10 cellular contexts compared by ENCODE assay signal in the genomic region with DNA sequence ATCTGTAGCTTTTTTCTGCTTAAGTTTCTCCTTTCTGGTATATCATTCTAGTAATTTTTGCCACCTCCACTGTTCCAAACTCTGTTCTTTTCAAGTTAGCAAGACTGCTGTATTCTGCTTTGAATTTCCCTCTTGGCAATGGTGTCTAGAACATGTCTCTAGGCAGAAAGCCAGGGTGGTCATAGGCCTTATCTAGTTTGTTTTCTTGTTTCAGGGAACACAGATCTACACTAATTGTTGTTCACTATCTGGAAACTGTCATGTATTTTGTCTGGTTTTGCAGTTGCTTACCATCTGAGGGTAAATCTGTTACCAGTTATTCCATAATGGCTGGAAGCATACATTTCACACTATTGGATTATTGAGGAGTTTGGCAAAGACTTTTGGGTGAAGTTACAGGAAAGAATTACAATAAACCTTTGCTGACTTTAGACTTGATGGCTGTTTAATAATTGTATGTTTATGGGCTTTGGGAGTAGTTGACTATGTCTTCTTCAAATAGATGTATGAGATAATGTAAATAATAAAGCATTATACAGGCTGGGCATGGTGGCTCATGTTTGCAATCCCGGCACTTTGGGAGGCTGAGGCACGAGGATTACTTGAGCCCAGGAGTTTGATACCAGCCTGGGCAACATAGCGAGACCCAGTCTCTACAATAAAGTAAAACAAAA.
"Had no signal": no experiment of that assay in that cellular context is flagged by ENCODE, and none has a peak within 500 bp of the region (broad histone marks: within the 10 kb centered on the region; RNA-seq: fewer than 3 reads in every experiment).

No MANE protein-coding gene starts in this region.

- H3K27me3 ChIP-seq: ascending aorta, esophagus squamous epithelium, stomach had no signal

- H3K4me3 ChIP-seq: ascending aorta, esophagus squamous epithelium, skin epidermis, stomach, thoracic aorta had no signal

- H3K27ac ChIP-seq: ascending aorta, esophagus squamous epithelium, skin epidermis, stomach, thoracic aorta had no signal

- DNase-seq: activated CD4-positive, alpha-beta T cell treated with anti-CD3 and anti-CD28 coated beads, Interleukin-2, amount 10 ng/mL, durations not matched to agents 7 days and 5 days; activated CD8-positive, alpha-beta memory T cell treated with anti-CD3 and anti-CD28 coated beads, Interleukin-2, amount 50 U/mL, for 48 hours; esophagus squamous epithelium; foreskin melanocyte; stimulated activated CD4-positive, alpha-beta T cell treated with anti-CD3 and anti-CD28 coated beads, Interleukin-4, amount 100 ng/mL, for 24 hours; stomach; SW 1271 had no signal

- H3K4me1 ChIP-seq: ascending aorta, esophagus squamous epithelium had no signal

- H3K9me3 ChIP-seq: ascending aorta, esophagus squamous epithelium, stomach had no signal

- H3K36me3 ChIP-seq: thoracic aorta had no signal
